In the genomic region with DNA sequence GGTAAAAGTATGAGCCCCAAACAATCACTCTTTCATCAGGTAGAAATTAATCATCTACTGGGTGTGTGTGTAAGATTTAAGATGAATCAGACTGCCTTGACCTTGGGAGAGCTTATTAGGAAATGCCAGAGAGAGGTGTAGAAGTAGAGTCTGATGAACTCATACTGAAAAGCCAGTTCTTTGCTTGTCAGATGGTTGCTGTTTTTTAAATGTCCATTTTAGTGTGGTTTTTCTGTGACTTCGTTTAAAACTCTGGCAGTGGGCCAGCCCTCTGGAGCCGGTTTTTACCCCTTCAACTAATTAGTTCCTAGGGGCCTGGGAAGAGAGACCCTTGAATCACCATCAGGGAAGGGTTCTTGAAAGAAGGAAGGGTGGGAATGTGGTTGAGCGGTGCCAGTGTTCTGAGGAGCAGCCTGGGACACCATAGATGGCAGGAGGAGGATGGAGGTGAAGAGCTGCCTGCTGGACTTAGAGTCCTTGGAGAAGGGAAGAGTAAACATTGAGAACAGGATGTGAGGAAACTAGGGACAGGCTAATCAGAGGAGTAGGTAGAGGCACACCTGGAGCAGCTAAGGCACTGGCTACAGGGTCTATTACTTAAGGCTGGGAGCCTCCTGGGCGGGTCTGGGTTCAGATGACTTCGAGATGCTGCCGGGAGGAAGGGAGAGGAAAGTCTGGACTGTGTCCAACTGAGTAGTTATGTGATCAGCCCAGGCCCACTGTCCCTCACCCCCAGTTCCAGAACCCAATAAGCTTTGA, we compare ENCODE assay signal across 8 cellular contexts.
DNase-seq lines count a peak whose midpoint lies in the region; ATAC-seq and TF ChIP-seq lines count a peak whose summit lies in the region.

No MANE protein-coding gene starts in this region.

- POLR2A ChIA-PET in PC-3 (lab: Charles Lee; ENCODE audit: unreplicated experiment): interaction anchor here (0.6 kb wide), 1 partner anchor 36 kb away, joined by 7 read pairs; no protein-coding TSS in a partner anchor

- H3K27me3 ChIP-seq in cardiac muscle cell (no peaks in the 10 kb centered on the region), PC-3 (ENCODE audit: low read length) (no peaks in the 10 kb centered on the region), colonic mucosa (no peaks in the 10 kb centered on the region), muscle layer of duodenum (ENCODE audit: low read depth, low read length) (no peaks in the 10 kb centered on the region)

- H3K9ac ChIP-seq in PC-3 (ENCODE audit: low read length): peak overlapping the region; percentile 99
- H3K9ac ChIP-seq in colonic mucosa (ENCODE audit: low read depth in 2 of 2, low read length in 2 of 2): peak overlapping the region; percentile 97 to 99

- H3K9me2 ChIP-seq in PC-3 (replicated peaks; ENCODE audit: low read length): no peaks in the 10 kb centered on the region

- intact Hi-C loops in left ventricle myocardium superior (cut with micrococcal nuclease) (no loop called here), PC-3 (cut with micrococcal nuclease) (loop anchor here (2.0 to 10.0 kb wide), 3 partner anchors 51 to 206 kb away; partner anchors contain the start of genes MLPH and RAMP1), colonic mucosa (cut with DNase I) (no loop called here)

- TF ChIP-seq CTCF in cardiac muscle cell (IDR thresholded peaks at IDR 0.05; ENCODE audit: low read depth, low read length) (no peak), PC-3 (conservative IDR thresholded peaks at IDR 0.05; ENCODE audit: low read depth, low read length) (no peak), colonic mucosa (IDR thresholded peaks at IDR 0.05) (no peak)

- no TSS peak for BruUV-seq in PC-3 (replicated peaks; lab: Mats Ljungman, UMichigan)

- H3K27ac ChIP-seq in cardiac muscle cell (no peak overlapping the region), PC-3 (ENCODE audit: low read length) (peak overlapping the region; percentile 91), colonic mucosa (peak overlapping the region; percentile 98), muscle layer of duodenum (ENCODE audit: low read length) (peak overlapping the region; percentile 99)

- H3K36me3 ChIP-seq in cardiac muscle cell: no peaks in the 10 kb centered on the region
- H3K36me3 ChIP-seq in PC-3 (ENCODE audit: low read depth, low read length): no peaks in the 10 kb centered on the region
- H3K36me3 ChIP-seq in colonic mucosa: no peaks in the 10 kb centered on the region
- H3K36me3 ChIP-seq in muscle layer of duodenum (ENCODE audit: control insufficient read depth in 1 of 2, insufficient read depth in 2 of 2, low read length in 2 of 2): peaks cover 0 to 1% of the 10 kb centered on the region in 2 donors

- no peaks in the 10 kb centered on the region for H3K9me3 ChIP-seq in cardiac muscle cell (ENCODE audit: low read depth)
- H3K9me3 ChIP-seq in PC-3 (ENCODE audit: low read length): no peaks in the 10 kb centered on the region
- H3K9me3 ChIP-seq in colonic mucosa: no peaks in the 10 kb centered on the region
- H3K9me3 ChIP-seq in muscle layer of duodenum (ENCODE audit: control insufficient read depth in 1 of 2, low read length in 2 of 2): no peaks in the 10 kb centered on the region

- H2AFZ ChIP-seq in PC-3 (ENCODE audit: low read length): no peak overlapping the region

- peak overlapping the region; percentile 93 for H3K4me2 ChIP-seq in PC-3 (ENCODE audit: low read length)

- H3K4me1 ChIP-seq in cardiac muscle cell (ENCODE audit: low read depth): peaks cover 63% of the 10 kb centered on the region
- peaks cover 57% of the 10 kb centered on the region for H3K4me1 ChIP-seq in PC-3 (ENCODE audit: insufficient read depth, low read length)
- H3K4me1 ChIP-seq in colonic mucosa: peaks cover 27% of the 10 kb centered on the region
- peaks cover 34 to 40% of the 10 kb centered on the region in 2 donors for H3K4me1 ChIP-seq in muscle layer of duodenum (ENCODE audit: control insufficient read depth in 1 of 2, insufficient read depth in 2 of 2, low read length in 2 of 2)

- DNase-seq in cardiac muscle cell (ENCODE audit: low read depth in 1 of 2, low spot score in 1 of 2) (no peak), left ventricle myocardium superior (no peak), PC-3 (peak; percentile 73), colonic mucosa (peak; percentile 54), iPS-NIHi11 (ENCODE audit: low spot score) (no peak), ureter (ENCODE audit: low spot score) (no peak)
- no peak for DNase-seq in stimulated activated CD4-positive, alpha-beta T cell treated with anti-CD3 and anti-CD28 coated beads, Interleukin-2, amount 100 ng/mL, for 48 hours

- H3F3A ChIP-seq in PC-3 (ENCODE audit: low read length, unreplicated experiment): peaks cover 10% of the 10 kb centered on the region

- peaks cover 67% of the 10 kb centered on the region for H3K79me2 ChIP-seq in PC-3 (ENCODE audit: low read length)

- ATAC-seq in left ventricle myocardium superior: no peak
- ATAC-seq in PC-3: peak; percentile 14

- H3K4me3 ChIP-seq in cardiac muscle cell (peak overlapping the region; percentile 65), PC-3 (ENCODE audit: low read length) (peak overlapping the region; percentile 94), colonic mucosa (peak overlapping the region; percentile 96), muscle layer of duodenum (ENCODE audit: low read depth in 1 of 2, low read length in 2 of 2) (peak overlapping the region; percentile 86 to 95)

- CTCF ChIA-PET in PC-3 (lab: Charles Lee): no interaction called here

- H4K20me1 ChIP-seq in PC-3 (ENCODE audit: low read length): peaks cover 48% of the 10 kb centered on the region

Comparison
In these comparisons a context has a peak if more than half of its experiments do, and no peak if none do; other contexts are left out.
1. DNase-seq: peak in PC-3 (single experiment) and colonic mucosa (single experiment); none in cardiac muscle cell (0 of 2), left ventricle myocardium superior (single experiment), iPS-NIHi11 (single experiment), ureter (single experiment) and stimulated activated CD4-positive, alpha-beta T cell treated with anti-CD3 and anti-CD28 coated beads, Interleukin-2, amount 100 ng/mL, for 48 hours (0 of 2).
2. Peak in every context shown above with its lines, with median percentiles within 50 percentile points of each other: H3K4me3 ChIP-seq.